ENCODE assay signal across 17 cellular contexts in the genomic region with DNA sequence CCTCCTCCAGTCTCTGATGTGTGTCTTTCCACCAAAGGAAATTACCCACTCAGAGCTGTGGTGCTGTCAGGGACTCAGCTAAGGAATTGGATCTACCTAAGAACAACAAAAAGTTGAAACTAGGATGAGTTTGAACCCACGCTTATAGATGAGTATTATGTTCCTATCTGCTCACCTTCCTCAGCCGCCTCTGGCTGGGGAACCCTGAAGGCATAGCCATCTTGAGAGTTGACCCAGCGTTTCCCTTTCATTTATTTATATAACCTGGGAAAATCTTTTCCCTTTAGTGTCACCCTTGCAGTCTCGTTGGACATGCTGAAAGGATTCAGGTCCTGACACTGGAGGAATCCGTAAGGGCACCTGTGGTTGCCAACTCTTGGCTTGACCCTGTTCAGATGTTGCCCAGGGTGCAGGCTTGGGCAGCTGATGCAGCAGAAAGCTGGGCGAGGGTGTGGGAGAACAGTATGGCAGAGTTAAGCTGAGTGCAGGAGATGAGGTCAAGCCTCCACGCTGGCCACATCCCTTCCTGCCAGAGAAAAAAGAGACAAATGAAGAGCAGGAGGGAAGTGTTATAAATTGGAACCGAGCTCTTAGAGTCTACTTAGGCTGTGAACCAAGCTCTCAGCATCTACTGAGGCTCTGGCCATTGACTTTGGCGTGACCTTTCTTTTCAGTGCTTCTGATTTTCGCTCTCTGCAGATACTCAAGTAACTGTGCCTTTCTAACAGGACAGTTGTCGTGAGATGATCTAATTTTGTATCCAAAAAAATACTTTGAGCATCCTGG. TPM values are rescaled to one million over a fixed set of nuclear protein-coding genes. Genes with fewer than 3 reads are reported as not detected.
DNase-seq lines count a peak whose midpoint lies in the region; ATAC-seq and TF ChIP-seq lines count a peak whose summit lies in the region.
"Had no signal": no experiment of that assay in that cellular context is flagged by ENCODE, and none has a peak within 500 bp of the region (broad histone marks: within the 10 kb centered on the region; RNA-seq: fewer than 3 reads in every experiment).

No MANE protein-coding gene starts in this region.

- TF ChIP-seq CTCF in hepatocyte (IDR thresholded peaks at IDR 0.05; ENCODE audit: poor library complexity), result no peak

- no peaks in the 10 kb centered on the region for H3K9me2 ChIP-seq in hepatocyte (replicated peaks; ENCODE audit: insufficient read depth)

- H3K9me3 ChIP-seq in SK-N-MC (ENCODE audit: low read depth, low read length) (no peaks in the 10 kb centered on the region), hepatocyte (ENCODE audit: low read depth) (no peaks in the 10 kb centered on the region)

- no peak overlapping the region for H3K27ac Mint-ChIP-seq in activated T-helper 2 cell treated with anti-CD3 and anti-CD28 coated beads, Interferon-gamma antibody, Interleukin-2, Interleukin-4, amounts not matched to agents 10 μg/mL and 5 μg/mL and 100 μg/mL, durations not matched to agents 14 hours and 24 hours and 36 hours
- H3K27ac Mint-ChIP-seq: T-cell had no signal

- intact Hi-C loops in activated T-helper 2 cell treated with anti-CD3 and anti-CD28 coated beads, Interferon-gamma antibody, Interleukin-2, Interleukin-4, amounts not matched to agents 10 μg/mL and 5 μg/mL and 100 μg/mL, durations not matched to agents 14 hours and 24 hours and 36 hours (cut with micrococcal nuclease), result no loop called here

- H3K36me3 Mint-ChIP-seq in activated T-helper 2 cell treated with anti-CD3 and anti-CD28 coated beads, Interferon-gamma antibody, Interleukin-2, Interleukin-4, amounts not matched to agents 10 μg/mL and 5 μg/mL and 100 μg/mL, durations not matched to agents 14 hours and 24 hours and 36 hours (ENCODE audit: low read depth), result no peaks in the 10 kb centered on the region
- H3K36me3 Mint-ChIP-seq: T-cell had no signal

- H3K4me3 ChIP-seq in SK-N-MC, result peak overlapping the region; percentile 81
- H3K4me3 ChIP-seq in hepatocyte, result no peak overlapping the region
- H3K4me3 ChIP-seq: K562, lung had no signal

- H3K9ac ChIP-seq in SK-N-MC (ENCODE audit: insufficient read length), result peak overlapping the region; percentile 69
- H3K9ac ChIP-seq: parathyroid adenoma had no signal

- H3K27me3 Mint-ChIP-seq in activated T-helper 2 cell treated with anti-CD3 and anti-CD28 coated beads, Interferon-gamma antibody, Interleukin-2, Interleukin-4, amounts not matched to agents 10 μg/mL and 5 μg/mL and 100 μg/mL, durations not matched to agents 14 hours and 24 hours and 36 hours (ENCODE audit: low read depth), result peaks cover 28% of the 10 kb centered on the region

- peak overlapping the region; percentile 85; the same call in 1 of the 2 replicates for H3K27ac ChIP-seq in SK-N-MC
- H3K27ac ChIP-seq in hepatocyte, result no peak overlapping the region
- H3K27ac ChIP-seq: brain microvascular endothelial cell, parathyroid adenoma had no signal

- DNase-seq in Daoy (ENCODE audit: low read depth) (peak; percentile 12), SK-N-MC (ENCODE audit: low read depth, low spot score) (no peak), hepatocyte (ENCODE audit: low spot score) (no peak), nucleus accumbens (lab: John Stamatoyannopoulos, UW) (peak in 44 of 56 donors; percentile 1 to 63 (median 36)), NCI-H1092 treated with DMSO at 0.1 percent for 48 hours (lab: John Stamatoyannopoulos, UW) (no peak)
- DNase-seq in activated T-helper 2 cell treated with anti-CD3 and anti-CD28 coated beads, Interferon-gamma antibody, Interleukin-2, Interleukin-4, amounts not matched to agents 10 μg/mL and 5 μg/mL and 100 μg/mL, durations not matched to agents 14 hours and 24 hours and 36 hours (ENCODE audit: low spot score), result no peak
- DNase-seq: activated CD4-positive, alpha-beta T cell treated with anti-CD3 and anti-CD28 coated beads for 4 hours; brain microvascular endothelial cell; DMS79 treated with DMSO at 0.1 percent for 48 hours; stimulated activated CD8-positive, alpha-beta memory T cell treated with anti-CD3 and anti-CD28 coated beads, Interleukin-4, amount 100 ng/mL, for 48 hours; T-cell had no signal

- peaks cover 64% of the 10 kb centered on the region for H3K27me3 ChIP-seq in hepatocyte
- H3K27me3 ChIP-seq: brain microvascular endothelial cell had no signal

- no peaks in the 10 kb centered on the region for H3K79me2 ChIP-seq in hepatocyte
- H3K79me2 ChIP-seq: parathyroid adenoma had no signal

- no peaks in the 10 kb centered on the region for H4K20me1 ChIP-seq in hepatocyte (ENCODE audit: insufficient read depth, poor library complexity, severe bottlenecking)

- WGBS in hepatocyte (ENCODE audit: low lambda C conversion rate, missing lambda C conversion rate), result 73% methylated on average over 11 of the region's 11 CpGs

- H3K4me2 ChIP-seq in hepatocyte, result peak overlapping the region; percentile 95

- ATAC-seq in GM19324 (IDR thresholded peaks at IDR 0.05; ENCODE audit: low FRiP score, unreplicated experiment), result no peak
- no peak for ATAC-seq in HG03342 (IDR thresholded peaks at IDR 0.05; ENCODE audit: unreplicated experiment)
- ATAC-seq: K562, Panc1, T-cell had no signal

- H3K36me3 ChIP-seq in SK-N-MC (ENCODE audit: insufficient read depth, low read length) (no peaks in the 10 kb centered on the region), hepatocyte (replicated peaks; ENCODE audit: insufficient read depth, low read depth) (no peaks in the 10 kb centered on the region)
- H3K36me3 ChIP-seq: brain microvascular endothelial cell had no signal

- H3K4me1 ChIP-seq in hepatocyte (ENCODE audit: insufficient read depth), result peaks cover 10% of the 10 kb centered on the region
- H3K4me1 ChIP-seq: parathyroid adenoma had no signal

- no peak overlapping the region for H2AFZ ChIP-seq in hepatocyte
- H2AFZ ChIP-seq: parathyroid adenoma had no signal

- H3K4me3 Mint-ChIP-seq in activated T-helper 2 cell treated with anti-CD3 and anti-CD28 coated beads, Interferon-gamma antibody, Interleukin-2, Interleukin-4, amounts not matched to agents 10 μg/mL and 5 μg/mL and 100 μg/mL, durations not matched to agents 14 hours and 24 hours and 36 hours (ENCODE audit: low read depth), result no peak overlapping the region
- H3K4me3 Mint-ChIP-seq: T-cell had no signal

- no peaks in the 10 kb centered on the region for H3K9me3 Mint-ChIP-seq in activated T-helper 2 cell treated with anti-CD3 and anti-CD28 coated beads, Interferon-gamma antibody, Interleukin-2, Interleukin-4, amounts not matched to agents 10 μg/mL and 5 μg/mL and 100 μg/mL, durations not matched to agents 14 hours and 24 hours and 36 hours

- no peaks in the 10 kb centered on the region for H3K4me1 Mint-ChIP-seq in activated T-helper 2 cell treated with anti-CD3 and anti-CD28 coated beads, Interferon-gamma antibody, Interleukin-2, Interleukin-4, amounts not matched to agents 10 μg/mL and 5 μg/mL and 100 μg/mL, durations not matched to agents 14 hours and 24 hours and 36 hours (ENCODE audit: low read depth)
- H3K4me1 Mint-ChIP-seq: T-cell had no signal

RNA-seq across cellular contexts. Expression of gene CDH20, which starts 1.9 kb away (rescaled TPM):
- 0.03 TPM in 1 of 2 replicates, not detected in the other for total RNA-seq in Daoy (2014; rRNA removed; shearing (Covaris generic))
- 3.5 and 3.6 TPM in 2 replicates for total RNA-seq in hepatocyte
- 0.90 and 1.3 TPM in 2 replicates for polyA plus RNA-seq in hepatocyte
- total RNA-seq in activated T-helper 2 cell treated with anti-CD3 and anti-CD28 coated beads, Interferon-gamma antibody, Interleukin-2, Interleukin-4, amounts not matched to agents 10 μg/mL and 5 μg/mL and 100 μg/mL, durations not matched to agents 14 hours and 24 hours and 36 hours, result not detected in 2 replicates
- total RNA-seq: K562 had no signal
- polyA plus RNA-seq: K562 had no signal

Comparison
In these comparisons a context has a peak if more than half of its experiments do, and no peak if none do; other contexts are left out.
1. DNase-seq: peak in Daoy (single experiment) and nucleus accumbens (44 of 56); none in SK-N-MC (single experiment), hepatocyte (single experiment), NCI-H1092 treated with DMSO at 0.1 percent for 48 hours (single experiment) and activated T-helper 2 cell treated with anti-CD3 and anti-CD28 coated beads, Interferon-gamma antibody, Interleukin-2, Interleukin-4, amounts not matched to agents 10 μg/mL and 5 μg/mL and 100 μg/mL, durations not matched to agents 14 hours and 24 hours and 36 hours (single experiment).